ENCODE assay signal across 22 cellular contexts in genomic region chr14:63465347-63465746, GRCh38.
"Had no signal": no experiment of that assay in that cellular context is flagged by ENCODE, and none has a peak within 500 bp of the region (broad histone marks: within the 10 kb centered on the region; RNA-seq: fewer than 3 reads in every experiment).

No MANE protein-coding gene starts in this region.

- H3K27ac ChIP-seq: colonic mucosa, epithelial cell of prostate, esophagus squamous epithelium, foreskin keratinocyte, gastroesophageal sphincter, heart left ventricle, hepatocyte, left ventricle myocardium inferior, lower lobe of right lung had no signal

- DNase-seq: colonic mucosa; cortex of kidney; effector CD8-positive, alpha-beta T cell; effector memory CD8-positive, alpha-beta T cell; endodermal cell; erythroblast; esophagus squamous epithelium; foreskin keratinocyte; immature natural killer cell; islet precursor cell; kidney; kidney glomerular epithelial cell; left colon; left ventricle myocardium inferior; lower lobe of right lung; mesendoderm; mucosa of descending colon; naive B cell had no signal

- H3K4me2 ChIP-seq: hepatocyte had no signal

- H3K4me3 ChIP-seq: colonic mucosa, esophagus squamous epithelium, gastroesophageal sphincter, heart left ventricle, hepatocyte, left ventricle myocardium inferior, lower lobe of right lung, mucosa of descending colon had no signal

- H3K9me3 ChIP-seq: colonic mucosa, esophagus squamous epithelium, gastroesophageal sphincter, heart left ventricle, left ventricle myocardium inferior, lower lobe of right lung, mucosa of descending colon had no signal

- H2AFZ ChIP-seq: hepatocyte had no signal

- H3K36me3 ChIP-seq: colonic mucosa, esophagus squamous epithelium, gastroesophageal sphincter, heart left ventricle, left ventricle myocardium inferior, lower lobe of right lung had no signal

- H3K27me3 ChIP-seq: colonic mucosa, esophagus squamous epithelium, foreskin keratinocyte, gastroesophageal sphincter, heart left ventricle, hepatocyte had no signal

- H3K4me1 ChIP-seq: colonic mucosa had no signal
